In the genomic region with DNA sequence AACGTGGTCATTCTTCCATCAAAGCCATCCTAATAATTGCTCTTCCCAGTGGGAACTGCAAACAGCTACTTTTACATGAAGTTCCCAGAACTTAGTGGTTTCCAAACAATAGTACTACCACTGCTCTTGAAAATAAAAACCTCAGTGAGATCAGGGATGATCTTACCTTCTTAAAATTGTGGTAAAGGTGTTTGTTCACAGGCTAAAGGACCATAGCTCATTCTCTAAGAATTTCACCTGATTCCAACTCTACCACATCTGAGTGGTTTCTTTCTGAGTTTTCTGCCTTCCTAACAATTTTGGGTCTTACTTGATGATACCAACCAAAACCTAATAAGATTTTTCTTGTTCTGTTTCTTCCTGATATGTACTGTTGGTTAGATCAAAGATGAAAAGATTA, we compare ENCODE assay signal across 21 cellular contexts. TPM values are rescaled to one million over a fixed set of nuclear protein-coding genes. Genes with fewer than 3 reads are reported as not detected.
DNase-seq lines count a peak whose midpoint lies in the region; ATAC-seq and TF ChIP-seq lines count a peak whose summit lies in the region.
"Had no signal": no experiment of that assay in that cellular context is flagged by ENCODE, and none has a peak within 500 bp of the region (broad histone marks: within the 10 kb centered on the region; RNA-seq: fewer than 3 reads in every experiment).

No MANE protein-coding gene starts in this region.

- H3K27me3 ChIP-seq in HUES64 (ENCODE audit: insufficient read depth, low read length) = no peaks in the 10 kb centered on the region
- no peaks in the 10 kb centered on the region for H3K27me3 ChIP-seq in endodermal cell (ENCODE audit: control insufficient read depth, insufficient read depth, low read length, poor library complexity, severe bottlenecking)
- H3K27me3 ChIP-seq in muscle layer of duodenum (ENCODE audit: low read depth, low read length) = no peaks in the 10 kb centered on the region
- no peaks in the 10 kb centered on the region for H3K27me3 ChIP-seq in tibial artery
- H3K27me3 ChIP-seq: dorsolateral prefrontal cortex, esophagus squamous epithelium had no signal

- no peak overlapping the region for H3K4me3 Mint-ChIP-seq in endodermal cell
- H3K4me3 Mint-ChIP-seq: activated naive CD8-positive, alpha-beta T cell treated with anti-CD3 and anti-CD28 coated beads, Interleukin-2, amount 50 U/mL, for 24 hours; activated T-helper 17 cell treated with anti-CD3 and anti-CD28 coated beads, Interleukin-2, amount 50 U/mL, for 72 hours; CD8-positive, alpha-beta T cell; naive B cell had no signal

- peaks cover 85% of the 10 kb centered on the region for H3K36me3 ChIP-seq in HUES64 (ENCODE audit: insufficient read depth, low read length)
- peaks cover 26% of the 10 kb centered on the region for H3K36me3 ChIP-seq in endodermal cell (ENCODE audit: control insufficient read depth, insufficient read depth, low read length)
- peaks cover 23 to 44% of the 10 kb centered on the region in 2 donors for H3K36me3 ChIP-seq in muscle layer of duodenum (ENCODE audit: control insufficient read depth in 1 of 2, insufficient read depth in 2 of 2, low read length in 2 of 2)
- peaks cover 15 to 27% (median 21%) of the 10 kb centered on the region in 3 donors for H3K36me3 ChIP-seq in tibial artery

- TF ChIP-seq CTCF in endodermal cell (conservative IDR thresholded peaks at IDR 0.05) = no peak
- no peak for TF ChIP-seq CTCF in tibial artery (IDR thresholded peaks at IDR 0.05)

- intact Hi-C loops in tibial artery (cut with DNase I; ENCODE audit: low total_unique reads) = loop anchor here (5.0 kb wide), 1 partner anchor 248 kb away; no protein-coding TSS in a partner anchor

- H3K9me3 ChIP-seq in HUES64 (ENCODE audit: insufficient read depth, low read depth, low read length) (no peaks in the 10 kb centered on the region), endodermal cell (ENCODE audit: control insufficient read depth, low read length) (no peaks in the 10 kb centered on the region), muscle layer of duodenum (ENCODE audit: control insufficient read depth in 1 of 2, low read length in 2 of 2) (no peaks in the 10 kb centered on the region), tibial artery (no peaks in the 10 kb centered on the region)
- H3K9me3 ChIP-seq: esophagus squamous epithelium had no signal

- H3K4me1 ChIP-seq in HUES64 (ENCODE audit: insufficient read depth, low read length) (peaks cover 33% of the 10 kb centered on the region), endodermal cell (ENCODE audit: control insufficient read depth, insufficient read depth, low read length) (peaks cover 14% of the 10 kb centered on the region), muscle layer of duodenum (ENCODE audit: control insufficient read depth in 1 of 2, insufficient read depth in 2 of 2, low read length in 2 of 2) (peaks cover 0 to 14% of the 10 kb centered on the region in 2 donors), tibial artery (peaks cover 0 to 76% (median 28%) of the 10 kb centered on the region in 4 donors)
- H3K4me1 ChIP-seq: parathyroid adenoma had no signal

- ATAC-seq in GM21447 (IDR thresholded peaks at IDR 0.05; ENCODE audit: unreplicated experiment) = no peak
- ATAC-seq in HG02884 (IDR thresholded peaks at IDR 0.05; ENCODE audit: unreplicated experiment) = no peak
- ATAC-seq: activated naive CD8-positive, alpha-beta T cell treated with anti-CD3 and anti-CD28 coated beads, Interleukin-2, amount 50 U/mL, for 24 hours; activated T-helper 17 cell treated with anti-CD3 and anti-CD28 coated beads, Interleukin-2, amount 50 U/mL, for 72 hours; CD8-positive, alpha-beta T cell had no signal

- DNase-seq in endodermal cell (no peak), tibial artery (no peak), globus pallidus (ENCODE audit: low spot score) (no peak)
- DNase-seq: activated naive CD8-positive, alpha-beta T cell treated with anti-CD3 and anti-CD28 coated beads, Interleukin-2, amount 50 U/mL, for 24 hours; CD8-positive, alpha-beta T cell; dorsolateral prefrontal cortex; esophagus squamous epithelium; glutamatergic neuron; Karpas-422; naive B cell; NCI-H1048; NCI-H2029 treated with DMSO at 0.1 percent for 48 hours; NCI-H446 treated with DMSO at 0.1 percent for 48 hours; stimulated activated CD4-positive, alpha-beta T cell treated with anti-CD3 and anti-CD28 coated beads, Interleukin-4, amount 100 ng/mL, for 4 hours had no signal

- 75% methylated on average over 1 of the region's 1 CpG for WGBS in HUES64
- WGBS in endodermal cell (ENCODE audit: insufficient coverage in 1 of 2, insufficient read length in 1 of 2), 2 experiments = 83 to 91% methylated on average over 1 of the region's 1 CpG

- H3K27ac ChIP-seq in HUES64 (ENCODE audit: low read depth, low read length) = peak overlapping the region; percentile 49; the same call in 1 of the 2 replicates
- peak overlapping the region; percentile 55 for H3K27ac ChIP-seq in endodermal cell (ENCODE audit: low read depth, low read length)
- peak overlapping the region; percentile 2 for H3K27ac ChIP-seq in muscle layer of duodenum (ENCODE audit: low read length)
- peak overlapping the region; percentile 24 to 80 for H3K27ac ChIP-seq in tibial artery
- H3K27ac ChIP-seq: dorsolateral prefrontal cortex, parathyroid adenoma had no signal

- no peak overlapping the region for H3K4me3 ChIP-seq in HUES64 (ENCODE audit: low read length)
- H3K4me3 ChIP-seq in endodermal cell (ENCODE audit: low read length) = no peak overlapping the region
- no peak overlapping the region for H3K4me3 ChIP-seq in muscle layer of duodenum (ENCODE audit: low read depth in 1 of 2, low read length in 2 of 2)
- no peak overlapping the region for H3K4me3 ChIP-seq in tibial artery
- H3K4me3 ChIP-seq: dorsolateral prefrontal cortex, esophagus squamous epithelium, skin epidermis had no signal

- H3K36me3 Mint-ChIP-seq in endodermal cell (ENCODE audit: low read depth) = peaks cover 19% of the 10 kb centered on the region
- H3K36me3 Mint-ChIP-seq: CD8-positive, alpha-beta T cell; naive B cell had no signal

- H3K9ac ChIP-seq in HUES64 (ENCODE audit: low read depth, low read length) (peak overlapping the region; percentile 19; the same call in 1 of the 2 replicates), endodermal cell (ENCODE audit: extremely low read depth, low read length, poor library complexity, severe bottlenecking) (no peak overlapping the region)
- H3K9ac ChIP-seq: parathyroid adenoma had no signal

- no peaks in the 10 kb centered on the region for H3K9me3 Mint-ChIP-seq in endodermal cell
- H3K9me3 Mint-ChIP-seq: activated naive CD8-positive, alpha-beta T cell treated with anti-CD3 and anti-CD28 coated beads, Interleukin-2, amount 50 U/mL, for 24 hours; activated T-helper 17 cell treated with anti-CD3 and anti-CD28 coated beads, Interleukin-2, amount 50 U/mL, for 72 hours; CD8-positive, alpha-beta T cell; naive B cell had no signal

- no peaks in the 10 kb centered on the region for H3K27me3 Mint-ChIP-seq in endodermal cell (ENCODE audit: insufficient read depth)
- H3K27me3 Mint-ChIP-seq: activated naive CD8-positive, alpha-beta T cell treated with anti-CD3 and anti-CD28 coated beads, Interleukin-2, amount 50 U/mL, for 24 hours; activated T-helper 17 cell treated with anti-CD3 and anti-CD28 coated beads, Interleukin-2, amount 50 U/mL, for 72 hours had no signal

- H3K4me1 Mint-ChIP-seq in endodermal cell = peaks cover 47% of the 10 kb centered on the region
- H3K4me1 Mint-ChIP-seq: activated naive CD8-positive, alpha-beta T cell treated with anti-CD3 and anti-CD28 coated beads, Interleukin-2, amount 50 U/mL, for 24 hours; activated T-helper 17 cell treated with anti-CD3 and anti-CD28 coated beads, Interleukin-2, amount 50 U/mL, for 72 hours; naive B cell had no signal

- peak overlapping the region; percentile 92 for H3K27ac Mint-ChIP-seq in endodermal cell
- H3K27ac Mint-ChIP-seq: activated naive CD8-positive, alpha-beta T cell treated with anti-CD3 and anti-CD28 coated beads, Interleukin-2, amount 50 U/mL, for 24 hours; activated T-helper 17 cell treated with anti-CD3 and anti-CD28 coated beads, Interleukin-2, amount 50 U/mL, for 72 hours; CD8-positive, alpha-beta T cell; naive B cell had no signal

RNA-seq across cellular contexts. Expression of gene AGBL3, which starts 45.6 kb away (rescaled TPM):
- 1.6 TPM for polyA plus RNA-seq in HUES64 (2013, experiment 1 of 2)
- 1.0 TPM for polyA plus RNA-seq in HUES64 (2013, experiment 2 of 2)
- total RNA-seq in endodermal cell = 1 to 10 TPM; 2.6 to 5.0 TPM
- 2.6 TPM for polyA plus RNA-seq in endodermal cell (2013, experiment 1 of 2)
- polyA plus RNA-seq in endodermal cell (2013, experiment 2 of 2) = 4.1 TPM

Comparison
In these comparisons a context has a peak if more than half of its experiments do, and no peak if none do; other contexts are left out.
1. H3K27ac ChIP-seq: peak in every context shown above with its lines; median percentile 55 in endodermal cell; 52 in tibial artery; 49 in HUES64; 2 in muscle layer of duodenum.